1 cellular context compared by ENCODE assay signal in the genomic region with DNA sequence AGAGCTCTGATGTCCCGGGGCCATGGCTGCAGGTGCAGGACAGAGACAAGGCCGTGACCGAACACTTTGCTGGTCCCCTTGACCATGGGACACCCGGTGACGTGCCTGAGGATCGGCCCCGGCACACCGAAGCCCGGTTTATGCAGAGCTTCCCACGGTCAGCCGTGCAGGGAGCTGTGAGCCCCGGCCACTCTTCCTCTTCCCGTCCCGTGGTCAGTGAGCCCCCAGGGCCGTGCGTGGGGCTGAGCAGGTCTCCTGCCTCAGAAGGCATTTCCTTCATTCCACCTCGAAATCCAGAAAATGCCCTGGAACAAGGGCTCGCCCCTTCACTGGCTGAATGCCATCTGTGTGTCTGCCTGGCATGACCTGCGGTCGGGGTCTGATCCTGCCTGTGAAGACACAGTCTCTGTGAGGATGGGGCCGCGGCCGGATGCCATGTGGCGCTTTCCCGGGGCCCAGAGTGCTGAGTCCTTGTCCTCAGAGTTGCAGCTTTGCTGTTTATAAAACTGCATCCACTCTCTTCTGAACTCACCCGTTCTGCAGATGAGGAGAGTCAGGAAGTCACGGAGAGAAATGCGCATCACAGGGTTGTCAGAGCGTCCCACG.
TF ChIP-seq lines count a peak whose summit lies in the region.

No MANE protein-coding gene starts in this region.

TF ChIP-seq in GM23338, 12 proteins besides CTCF, POLR2A, EP300 and RAD21:
- TF ChIP-seq ZNF462 (CRISPR knock-in tag; IDR thresholded peaks at IDR 0.05) (no peak), CREB1 (CRISPR knock-in tag; IDR thresholded peaks at IDR 0.05; ENCODE audit: low read depth) (no peak), JUNB (IDR thresholded peaks at IDR 0.05; ENCODE audit: unreplicated experiment) (no peak), STAT1 (IDR thresholded peaks at IDR 0.05; ENCODE audit: unreplicated experiment) (no peak), EZH2 (IDR thresholded peaks at IDR 0.05; ENCODE audit: low read depth, unreplicated experiment) (no peak), ETS1 (IDR thresholded peaks at IDR 0.05) (no peak), NANOG (IDR thresholded peaks at IDR 0.05; ENCODE audit: borderline replicate concordance) (no peak), POLR2AphosphoS5 (IDR thresholded peaks at IDR 0.05; ENCODE audit: low read depth) (no peak), EZH2phosphoT487 (IDR thresholded peaks at IDR 0.05; ENCODE audit: unreplicated experiment) (no peak), ZNF331 (CRISPR knock-in tag; IDR thresholded peaks at IDR 0.05; ENCODE audit: low read depth) (no peak), ZNF114 (CRISPR knock-in tag; IDR thresholded peaks at IDR 0.05) (no peak)
- TF ChIP-seq, protein P1, sequence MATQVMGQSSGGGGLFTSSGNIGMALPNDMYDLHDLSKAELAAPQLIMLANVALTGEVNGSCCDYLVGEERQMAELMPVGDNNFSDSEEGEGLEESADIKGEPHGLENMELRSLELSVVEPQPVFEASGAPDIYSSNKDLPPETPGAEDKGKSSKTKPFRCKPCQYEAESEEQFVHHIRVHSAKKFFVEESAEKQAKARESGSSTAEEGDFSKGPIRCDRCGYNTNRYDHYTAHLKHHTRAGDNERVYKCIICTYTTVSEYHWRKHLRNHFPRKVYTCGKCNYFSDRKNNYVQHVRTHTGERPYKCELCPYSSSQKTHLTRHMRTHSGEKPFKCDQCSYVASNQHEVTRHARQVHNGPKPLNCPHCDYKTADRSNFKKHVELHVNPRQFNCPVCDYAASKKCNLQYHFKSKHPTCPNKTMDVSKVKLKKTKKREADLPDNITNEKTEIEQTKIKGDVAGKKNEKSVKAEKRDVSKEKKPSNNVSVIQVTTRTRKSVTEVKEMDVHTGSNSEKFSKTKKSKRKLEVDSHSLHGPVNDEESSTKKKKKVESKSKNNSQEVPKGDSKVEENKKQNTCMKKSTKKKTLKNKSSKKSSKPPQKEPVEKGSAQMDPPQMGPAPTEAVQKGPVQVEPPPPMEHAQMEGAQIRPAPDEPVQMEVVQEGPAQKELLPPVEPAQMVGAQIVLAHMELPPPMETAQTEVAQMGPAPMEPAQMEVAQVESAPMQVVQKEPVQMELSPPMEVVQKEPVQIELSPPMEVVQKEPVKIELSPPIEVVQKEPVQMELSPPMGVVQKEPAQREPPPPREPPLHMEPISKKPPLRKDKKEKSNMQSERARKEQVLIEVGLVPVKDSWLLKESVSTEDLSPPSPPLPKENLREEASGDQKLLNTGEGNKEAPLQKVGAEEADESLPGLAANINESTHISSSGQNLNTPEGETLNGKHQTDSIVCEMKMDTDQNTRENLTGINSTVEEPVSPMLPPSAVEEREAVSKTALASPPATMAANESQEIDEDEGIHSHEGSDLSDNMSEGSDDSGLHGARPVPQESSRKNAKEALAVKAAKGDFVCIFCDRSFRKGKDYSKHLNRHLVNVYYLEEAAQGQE (IDR thresholded peaks at IDR 0.05; ENCODE audit: unreplicated experiment), result no peak
